ENCODE assay signal across 17 cellular contexts in genomic region chr6:18441253-18441979, GRCh38. TPM values are rescaled to one million over a fixed set of nuclear protein-coding genes. Genes with fewer than 3 reads are reported as not detected.
DNase-seq lines count a peak whose midpoint lies in the region; ATAC-seq, FAIRE-seq and TF ChIP-seq lines count a peak whose summit lies in the region.
"Had no signal": no experiment of that assay in that cellular context is flagged by ENCODE, and none has a peak within 500 bp of the region (broad histone marks: within the 10 kb centered on the region; RNA-seq: fewer than 3 reads in every experiment).

No MANE protein-coding gene starts in this region.

- no peak overlapping the region for H3K4me3 ChIP-seq in K562
- no peak overlapping the region for H3K4me3 ChIP-seq in psoas muscle
- no peak overlapping the region for H3K4me3 ChIP-seq in Peyer's patch
- H3K4me3 ChIP-seq: BLaER1 treated with 17β-estradiol and CSF1 and Interleukin-3, amounts not matched to agents 10 nM and 100 nM; GM23248 had no signal

- intact Hi-C loops in CD14-positive monocyte (cut with micrococcal nuclease) = no loop called here
- intact Hi-C loops in K562 (cut with micrococcal nuclease) = no loop called here
- intact Hi-C loops in psoas muscle (cut with DNase I) = no loop called here

- H2AFZ ChIP-seq in K562 (ENCODE audit: low read depth, low read length) = no peak overlapping the region
- H2AFZ ChIP-seq: GM23248 had no signal

- H3K9me1 ChIP-seq in K562 (ENCODE audit: control insufficient read depth, insufficient read depth, low read length) = no peaks in the 10 kb centered on the region

- ATAC-seq in K562 = no peak
- peak in 3 of 4 donors; percentile 48 to 70 (median 59) for ATAC-seq in psoas muscle
- no peak for ATAC-seq in HG03139 (IDR thresholded peaks at IDR 0.05; ENCODE audit: unreplicated experiment)
- ATAC-seq: HCT116 had no signal

- H3K9me3 Mint-ChIP-seq in CD14-positive monocyte = no peaks in the 10 kb centered on the region
- H3K9me3 Mint-ChIP-seq: CD4-positive, alpha-beta T cell had no signal

- TF ChIP-seq RAD21 in K562 (CRISPR knock-in tag; conservative IDR thresholded peaks at IDR 0.05 in 1 of 2, IDR thresholded peaks at IDR 0.05 in 1 of 2) = no peak

- TF ChIP-seq EP300 in K562 (IDR thresholded peaks at IDR 0.05; ENCODE audit: low read length) = no peak

- H3K4me2 ChIP-seq in K562 (ENCODE audit: insufficient read depth, low read length) = no peak overlapping the region
- H3K4me2 ChIP-seq: KMS-11 had no signal

- no peaks in the 10 kb centered on the region for H3K9me3 ChIP-seq in K562 (replicated peaks; ENCODE audit: control insufficient read depth, insufficient read depth, low read depth, low read length)
- no peaks in the 10 kb centered on the region for H3K9me3 ChIP-seq in psoas muscle
- H3K9me3 ChIP-seq in Peyer's patch = no peaks in the 10 kb centered on the region

- H4K20me1 ChIP-seq in K562 (replicated peaks; ENCODE audit: control insufficient read depth, insufficient read depth, low read length) = no peaks in the 10 kb centered on the region

- no peak for FAIRE-seq in K562 (lab: Jason Lieb, UNC)
- FAIRE-seq: H54 had no signal

- in situ Hi-C loops in K562 (cut with MboI) = no loop called here

- H3K36me3 ChIP-seq in K562 (ENCODE audit: control insufficient read depth, insufficient read depth, low read length) = no peaks in the 10 kb centered on the region
- peaks cover 0 to 15% of the 10 kb centered on the region in 2 donors for H3K36me3 ChIP-seq in psoas muscle (ENCODE audit: insufficient read depth in 1 of 2, low read depth in 1 of 2)
- no peaks in the 10 kb centered on the region for H3K36me3 ChIP-seq in Peyer's patch

- BruUV-seq in K562 (replicated peaks; lab: Mats Ljungman, UMichigan) = no TSS peak

- peak overlapping the region in 4 of 7 donors; percentile 10 to 62 (median 32) for H3K27ac Mint-ChIP-seq in CD14-positive monocyte
- H3K27ac Mint-ChIP-seq: CD4-positive, alpha-beta T cell had no signal

- H3K9ac ChIP-seq in K562 (ENCODE audit: insufficient read depth in 1 of 2, low read depth in 2 of 2, low read length in 2 of 2) = no peak overlapping the region
- H3K9ac ChIP-seq: GM23248, KMS-11 had no signal

- POLR2A ChIA-PET in K562 (lab: Yijun Ruan, JAX) = no interaction called here

- no peak overlapping the region for H3K4me3 Mint-ChIP-seq in CD14-positive monocyte
- H3K4me3 Mint-ChIP-seq: CD4-positive, alpha-beta T cell had no signal

- peaks cover 38 to 52% of the 10 kb centered on the region in 2 donors for H3K36me3 Mint-ChIP-seq in CD14-positive monocyte

- no peaks in the 10 kb centered on the region for H3K27me3 Mint-ChIP-seq in CD14-positive monocyte (ENCODE audit: low read depth in 3 of 3)
- H3K27me3 Mint-ChIP-seq: CD4-positive, alpha-beta T cell had no signal

- no peak for TF ChIP-seq CTCF in CD14-positive monocyte (IDR thresholded peaks at IDR 0.05)
- no peak for TF ChIP-seq CTCF in K562 (IDR thresholded peaks at IDR 0.05 in 2 of 3, conservative IDR thresholded peaks at IDR 0.05 in 1 of 3; ENCODE audit: insufficient read depth in 2 of 3, low read depth in 1 of 3, low read length in 3 of 3)
- no peak for TF ChIP-seq CTCF in psoas muscle (IDR thresholded peaks at IDR 0.05)
- no peak for TF ChIP-seq CTCF in Peyer's patch (IDR thresholded peaks at IDR 0.05)

- TF ChIP-seq POLR2A in K562 (conservative IDR thresholded peaks at IDR 0.05) (no peak), Peyer's patch (IDR thresholded peaks at IDR 0.05) (no peak)

- CTCF ChIA-PET in K562 (lab: Yijun Ruan, JAX; ENCODE audit: low intra/inter-chr PET ratio) = no interaction called here

- no peak overlapping the region for H3K27ac ChIP-seq in K562 (ENCODE audit: extremely low read depth, low read depth, low read length)
- peak overlapping the region; percentile 43 for H3K27ac ChIP-seq in psoas muscle
- no peak overlapping the region for H3K27ac ChIP-seq in Peyer's patch
- H3K27ac ChIP-seq: GM23248, KMS-11 had no signal

- DNase-seq in CD14-positive monocyte (ENCODE audit: low spot score) (no peak), DMS 273 treated with DMSO at 0.1 percent for 48 hours (lab: John Stamatoyannopoulos, UW) (peak; percentile 1), K562 (ENCODE audit: extremely low read depth in 1 of 4, low spot score in 3 of 4) (no peak), psoas muscle (no peak), NCI-H510A (lab: John Stamatoyannopoulos, UW) (no peak), Peyer's patch (no peak)
- DNase-seq: ACHN; Calu3; CD4-positive, alpha-beta T cell; GF-D8; GM23248; IMR-90 had no signal

- 2% methylated on average over 3 of the region's 3 CpGs for WGBS in K562 (ENCODE audit: insufficient coverage, low coverage, missing lambda C conversion rate)
- WGBS in psoas muscle, 3 donors = 57 to 70% (median 58%) methylated on average over 3 of the region's 3 CpGs

- no peaks in the 10 kb centered on the region for H3K27me3 ChIP-seq in K562 (ENCODE audit: control insufficient read depth in 2 of 2, insufficient read depth in 2 of 2, low read length in 2 of 2)
- H3K27me3 ChIP-seq in psoas muscle (ENCODE audit: insufficient read depth in 3 of 3, low read length in 2 of 3) = no peaks in the 10 kb centered on the region
- no peaks in the 10 kb centered on the region for H3K27me3 ChIP-seq in Peyer's patch
- H3K27me3 ChIP-seq: BLaER1 treated with 17β-estradiol and CSF1 and Interleukin-3, amounts not matched to agents 10 nM and 100 nM had no signal

- H3K4me1 ChIP-seq in K562 (replicated peaks in 1 of 2; ENCODE audit: control insufficient read depth in 2 of 2, insufficient read depth in 2 of 2, low read length in 2 of 2) (no peaks in the 10 kb centered on the region), psoas muscle (peaks cover 71% of the 10 kb centered on the region), Peyer's patch (no peaks in the 10 kb centered on the region)

- H3K4me1 Mint-ChIP-seq in CD14-positive monocyte = peaks cover 42% of the 10 kb centered on the region

- H3K79me2 ChIP-seq in K562 (ENCODE audit: control insufficient read depth, insufficient read depth, low read length) = no peaks in the 10 kb centered on the region

TF ChIP-seq in K562, 482 proteins besides CTCF, POLR2A, EP300 and RAD21:
- TF ChIP-seq ZNF277 (CRISPR knock-in tag; IDR thresholded peaks at IDR 0.05; ENCODE audit: borderline replicate concordance) = no peak
- TF ChIP-seq NONO (IDR thresholded peaks at IDR 0.05; ENCODE audit: low read depth in 2 of 2, low read length in 1 of 2) = no peak
- TF ChIP-seq NCOA1 (IDR thresholded peaks at IDR 0.05; ENCODE audit: low read depth) = no peak
- peak; percentile 72 for TF ChIP-seq RBM25 (IDR thresholded peaks at IDR 0.05; ENCODE audit: low read depth, low read length, severe bottlenecking)
- TF ChIP-seq, protein P1, sequence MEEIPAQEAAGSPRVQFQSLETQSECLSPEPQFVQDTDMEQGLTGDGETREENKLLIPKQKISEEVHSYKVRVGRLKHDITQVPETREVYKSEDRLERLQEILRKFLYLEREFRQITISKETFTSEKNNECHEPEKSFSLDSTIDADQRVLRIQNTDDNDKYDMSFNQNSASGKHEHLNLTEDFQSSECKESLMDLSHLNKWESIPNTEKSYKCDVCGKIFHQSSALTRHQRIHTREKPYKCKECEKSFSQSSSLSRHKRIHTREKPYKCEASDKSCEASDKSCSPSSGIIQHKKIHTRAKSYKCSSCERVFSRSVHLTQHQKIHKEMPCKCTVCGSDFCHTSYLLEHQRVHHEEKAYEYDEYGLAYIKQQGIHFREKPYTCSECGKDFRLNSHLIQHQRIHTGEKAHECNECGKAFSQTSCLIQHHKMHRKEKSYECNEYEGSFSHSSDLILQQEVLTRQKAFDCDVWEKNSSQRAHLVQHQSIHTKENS (CRISPR knock-in tag; IDR thresholded peaks at IDR 0.05) = no peak
- TF ChIP-seq ZBTB1 (CRISPR knock-in tag; IDR thresholded peaks at IDR 0.05; ENCODE audit: borderline replicate concordance, low read depth) = no peak
- no peak for TF ChIP-seq MCM3 (IDR thresholded peaks at IDR 0.05)
- TF ChIP-seq SP2 (IDR thresholded peaks at IDR 0.05; ENCODE audit: extremely low read depth, low read depth, low read length, poor library complexity, severe bottlenecking) = no peak
- TF ChIP-seq MCM2 (IDR thresholded peaks at IDR 0.05; ENCODE audit: low read depth) = no peak

RNA-seq across cellular contexts. Expression of gene RNF144B, which starts 54.3 kb away (rescaled TPM):
- 10 to 100 TPM; 25.6 to 27.9 TPM for polyA plus RNA-seq in CD14-positive monocyte
- total RNA-seq in K562 (2011; cell fraction: chromatin; rRNA removed; ENCODE audit: low replicate concordance) = not detected in 2 replicates
- not detected in 2 replicates for total RNA-seq in K562 (2011; cell fraction: nucleolus; rRNA removed)
- not detected in 2 replicates for total RNA-seq in K562 (2011; cell fraction: nucleoplasm; rRNA removed)
- total RNA-seq in K562 (2014; rRNA removed) = not detected in 2 replicates
- total RNA-seq in K562 (2014; rRNA removed; fragmentation: Illumina TruSeq; extraction: Trizol) = not detected in 2 replicates
- not detected in 2 replicates for total RNA-seq in K562 (2015; rRNA removed; fragmentation: Illumina TruSeq; extraction: Trizol)
- total RNA-seq in K562 (2021) = not detected in 2 replicates
- 0.01 TPM in 1 of 2 replicates, not detected in the other for polyA plus RNA-seq in K562 (2011; rRNA removed)
- not detected in 2 replicates for polyA plus RNA-seq in K562 (2011; cell fraction: cytosol; rRNA removed)
- not detected in 2 replicates for polyA plus RNA-seq in K562 (2011; cell fraction: nucleus; rRNA removed)
- polyA plus RNA-seq in K562 (2012) = 0.03 and 0.07 TPM in 2 replicates
- not detected in 2 replicates for polyA plus RNA-seq in K562 (2014; fragmentation: Illumina TruSeq; extraction: Trizol)
- polyA plus RNA-seq in K562 (2014; fragmentation: Nextera tagmentation; extraction: Ambion mirVana) = under 1 TPM in 1 of 2 experiments, not detected in 1; 0.01 TPM
- polyA plus RNA-seq in K562 (2014; rRNA removed) = not detected in 2 replicates
- not detected in 2 replicates for polyA minus RNA-seq in K562 (2011; rRNA and poly(A)+ RNA removed)
- not detected in 2 replicates for polyA minus RNA-seq in K562 (2011; cell fraction: cytosol; rRNA and poly(A)+ RNA removed)
- not detected in 2 replicates for polyA minus RNA-seq in K562 (2011; cell fraction: nucleus; rRNA and poly(A)+ RNA removed)
- 10 to 100 TPM; 33.6 to 94.9 (median 65.4) TPM for total RNA-seq in psoas muscle
- 10 to 100 TPM in 1 of 3 donors, 1 to 10 TPM in 2; 6.0 to 34.5 (median 7.9) TPM for polyA plus RNA-seq in psoas muscle
- total RNA-seq in Peyer's patch = 10 to 100 TPM in 1 of 4 donors, 1 to 10 TPM in 3; 1.4 to 14.9 (median 2.4) TPM

Comparison
In these comparisons a context has a peak if more than half of its experiments do, and no peak if none do; other contexts are left out.
1. ATAC-seq: peak in psoas muscle (3 of 4); none in K562 (single experiment) and HG03139 (single experiment).